10 cellular contexts compared by ENCODE assay signal in the genomic region with DNA sequence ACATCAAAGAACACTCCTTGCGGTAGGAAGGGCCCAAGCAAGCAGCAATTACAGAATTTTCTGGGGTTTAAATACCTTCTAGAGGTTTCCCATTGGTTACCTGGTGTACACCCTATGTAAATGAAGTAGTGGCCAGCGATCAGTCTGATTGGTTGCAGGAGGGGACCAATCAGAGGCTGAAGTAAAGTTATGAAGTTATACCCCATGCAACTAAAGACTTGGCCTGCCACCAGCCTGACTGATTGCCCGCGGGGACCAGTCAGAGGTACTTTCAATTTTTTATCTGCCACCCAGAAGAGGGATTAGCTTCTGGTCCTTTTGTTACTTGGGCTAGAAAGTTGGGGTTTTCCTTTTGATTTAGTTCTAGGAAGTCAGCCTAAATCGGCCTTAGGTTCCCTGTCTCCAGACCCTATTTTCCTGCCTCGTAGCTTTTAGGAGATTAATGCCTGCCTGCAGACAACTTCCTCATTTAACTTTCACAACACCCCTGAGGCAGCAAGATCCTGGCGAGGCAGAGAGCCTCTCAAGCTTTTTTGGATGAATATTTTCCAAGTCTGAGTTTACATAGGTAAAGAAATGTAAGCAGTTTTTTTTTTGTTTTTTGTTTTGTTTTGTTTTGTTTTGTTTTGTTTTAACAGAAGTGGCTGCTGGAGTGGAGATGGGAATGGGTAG. TPM values are rescaled to one million over a fixed set of nuclear protein-coding genes. Genes with fewer than 3 reads are reported as not detected.
DNase-seq lines count a peak whose midpoint lies in the region; ATAC-seq, FAIRE-seq and TF ChIP-seq lines count a peak whose summit lies in the region.
"Had no signal": no experiment of that assay in that cellular context is flagged by ENCODE, and none has a peak within 500 bp of the region (broad histone marks: within the 10 kb centered on the region; RNA-seq: fewer than 3 reads in every experiment).

No MANE protein-coding gene starts in this region.

- H2AFZ ChIP-seq in K562 (ENCODE audit: low read depth, low read length) (peak overlapping the region; percentile 72), osteoblast (ENCODE audit: low read length) (peak overlapping the region; percentile 48)

- in situ Hi-C loops in K562 (cut with MboI) = no loop called here

- H3K4me3 Mint-ChIP-seq in activated CD4-positive, alpha-beta T cell treated with anti-CD3 and anti-CD28 coated beads for 36 hours = no peak overlapping the region
- H3K4me3 Mint-ChIP-seq in activated CD4-positive, alpha-beta T cell treated with anti-CD3 and anti-CD28 coated beads, Interleukin-2, amount 10 ng/mL, durations not matched to agents 24 days and 14 days = no peak overlapping the region

- peak; percentile 29 for DNase-seq in activated CD4-positive, alpha-beta T cell treated with anti-CD3 and anti-CD28 coated beads for 36 hours
- DNase-seq in activated CD4-positive, alpha-beta T cell treated with anti-CD3 and anti-CD28 coated beads, Interleukin-2, amount 10 ng/mL, durations not matched to agents 24 days and 14 days = no peak
- DNase-seq in MV-4-11 (lab: John Stamatoyannopoulos, UW) = peak; percentile 88
- peak in 1 of 4 experiments; percentile 29 for DNase-seq in K562 (ENCODE audit: extremely low read depth in 1 of 4, low spot score in 3 of 4)
- DNase-seq in osteoblast (ENCODE audit: insufficient read length, low spot score, missing footprints) = no peak
- DNase-seq in heart left ventricle = no peak
- DNase-seq in D341Med (ENCODE audit: low spot score) = no peak
- DNase-seq: upper lobe of left lung had no signal

- FAIRE-seq in K562 (lab: Jason Lieb, UNC) = no peak

- no peak for TF ChIP-seq EP300 in K562 (IDR thresholded peaks at IDR 0.05; ENCODE audit: low read length)

- H3K27me3 Mint-ChIP-seq in activated CD4-positive, alpha-beta T cell treated with anti-CD3 and anti-CD28 coated beads for 36 hours = no peaks in the 10 kb centered on the region
- H3K27me3 Mint-ChIP-seq in activated CD4-positive, alpha-beta T cell treated with anti-CD3 and anti-CD28 coated beads, Interleukin-2, amount 10 ng/mL, durations not matched to agents 24 days and 14 days = no peaks in the 10 kb centered on the region

- no peak for TF ChIP-seq RAD21 in K562 (CRISPR knock-in tag; conservative IDR thresholded peaks at IDR 0.05 in 1 of 2, IDR thresholded peaks at IDR 0.05 in 1 of 2)

- WGBS in K562 (ENCODE audit: insufficient coverage, low coverage, missing lambda C conversion rate) = 79% methylated on average over 7 of the region's 7 CpGs
- 84 to 88% (median 87%) methylated on average over 7 of the region's 7 CpGs for WGBS in heart left ventricle, 4 donors

- TF ChIP-seq POLR2A in K562 (conservative IDR thresholded peaks at IDR 0.05) (no peak), heart left ventricle (IDR thresholded peaks at IDR 0.05) (no peak)

- H3K27ac Mint-ChIP-seq in activated CD4-positive, alpha-beta T cell treated with anti-CD3 and anti-CD28 coated beads for 36 hours = no peak overlapping the region
- no peak overlapping the region for H3K27ac Mint-ChIP-seq in activated CD4-positive, alpha-beta T cell treated with anti-CD3 and anti-CD28 coated beads, Interleukin-2, amount 10 ng/mL, durations not matched to agents 24 days and 14 days

- peaks cover 4% of the 10 kb centered on the region; the same call in 1 of the 2 replicates for H4K20me1 ChIP-seq in K562 (replicated peaks; ENCODE audit: control insufficient read depth, insufficient read depth, low read length)
- H4K20me1 ChIP-seq in osteoblast (ENCODE audit: insufficient read depth, low read length) = peaks cover 6% of the 10 kb centered on the region

- TF ChIP-seq CTCF in K562 (IDR thresholded peaks at IDR 0.05 in 2 of 3, conservative IDR thresholded peaks at IDR 0.05 in 1 of 3; ENCODE audit: insufficient read depth in 2 of 3, low read depth in 1 of 3, low read length in 3 of 3) = no peak
- TF ChIP-seq CTCF in osteoblast (IDR thresholded peaks at IDR 0.05; ENCODE audit: extremely low read depth, low read depth, low read length) = no peak
- TF ChIP-seq CTCF in heart left ventricle (IDR thresholded peaks at IDR 0.05) = no peak

- H3K79me2 ChIP-seq in K562 (ENCODE audit: control insufficient read depth, insufficient read depth, low read length) (peaks cover 36% of the 10 kb centered on the region), osteoblast (ENCODE audit: insufficient read depth, low read length) (peaks cover 33% of the 10 kb centered on the region)

- H3K9me3 Mint-ChIP-seq in activated CD4-positive, alpha-beta T cell treated with anti-CD3 and anti-CD28 coated beads for 36 hours (ENCODE audit: low read depth) = no peaks in the 10 kb centered on the region
- peaks cover 3% of the 10 kb centered on the region for H3K9me3 Mint-ChIP-seq in activated CD4-positive, alpha-beta T cell treated with anti-CD3 and anti-CD28 coated beads, Interleukin-2, amount 10 ng/mL, durations not matched to agents 24 days and 14 days

- no TSS peak for BruUV-seq in K562 (replicated peaks; lab: Mats Ljungman, UMichigan)

- H3K27me3 ChIP-seq in K562 (ENCODE audit: control insufficient read depth in 2 of 2, insufficient read depth in 2 of 2, low read length in 2 of 2) = no peaks in the 10 kb centered on the region
- peaks cover 23% of the 10 kb centered on the region for H3K27me3 ChIP-seq in osteoblast (ENCODE audit: insufficient read depth, low read length)
- peaks cover 0 to 12% (median 0%) of the 10 kb centered on the region in 9 donors for H3K27me3 ChIP-seq in heart left ventricle
- H3K27me3 ChIP-seq: Peyer's patch, upper lobe of left lung had no signal

- H3K4me1 Mint-ChIP-seq in activated CD4-positive, alpha-beta T cell treated with anti-CD3 and anti-CD28 coated beads for 36 hours = peaks cover 40% of the 10 kb centered on the region
- peaks cover 42% of the 10 kb centered on the region for H3K4me1 Mint-ChIP-seq in activated CD4-positive, alpha-beta T cell treated with anti-CD3 and anti-CD28 coated beads, Interleukin-2, amount 10 ng/mL, durations not matched to agents 24 days and 14 days

- POLR2A ChIA-PET in activated CD4-positive, alpha-beta T cell treated with anti-CD3 and anti-CD28 coated beads for 36 hours (lab: Charles Lee) = no interaction called here
- POLR2A ChIA-PET in K562 (lab: Yijun Ruan, JAX) = no interaction called here

- H3K4me2 ChIP-seq in K562 (ENCODE audit: insufficient read depth, low read length) = no peak overlapping the region
- no peak overlapping the region for H3K4me2 ChIP-seq in osteoblast (ENCODE audit: insufficient read depth, low read length)

- intact Hi-C loops in activated CD4-positive, alpha-beta T cell treated with anti-CD3 and anti-CD28 coated beads for 36 hours (cut with DNase I, micrococcal nuclease) = loop anchor here (5.0 to 10.0 kb wide), 7 partner anchors 38 to 690 kb away; a partner anchor contains a TSS
- intact Hi-C loops in activated CD4-positive, alpha-beta T cell treated with anti-CD3 and anti-CD28 coated beads, Interleukin-2, amount 10 ng/mL, durations not matched to agents 24 days and 14 days (cut with micrococcal nuclease) = loop anchor here (5.0 kb wide), 1 partner anchor 272 kb away; a partner anchor contains a TSS
- intact Hi-C loops in K562 (cut with micrococcal nuclease) (loop anchor here (10.0 kb wide), 1 partner anchor 220 kb away; a partner anchor contains a TSS), heart left ventricle (cut with DNase I) (loop anchor here in 7 of 10 donors (5.0 to 10.0 kb wide), 6 partner anchors 57 to 220 kb away; a partner anchor contains a TSS)

- peaks cover 22 to 39% of the 10 kb centered on the region in 2 experiments for H3K4me1 ChIP-seq in K562 (replicated peaks in 1 of 2; ENCODE audit: control insufficient read depth in 2 of 2, insufficient read depth in 2 of 2, low read length in 2 of 2)
- peaks cover 19% of the 10 kb centered on the region for H3K4me1 ChIP-seq in osteoblast (ENCODE audit: insufficient read depth, low read length)
- peaks cover 0 to 36% (median 24%) of the 10 kb centered on the region in 12 donors for H3K4me1 ChIP-seq in heart left ventricle

- CTCF ChIA-PET in activated CD4-positive, alpha-beta T cell treated with anti-CD3 and anti-CD28 coated beads for 36 hours (lab: Charles Lee) = interaction anchor here (0.6 to 1.1 kb wide), 3 partner anchors 16 to 98 kb away, joined by 3 to 4 read pairs (median 3); no protein-coding TSS in a partner anchor
- CTCF ChIA-PET in K562 (lab: Yijun Ruan, JAX; ENCODE audit: low intra/inter-chr PET ratio) = no interaction called here

- no peak overlapping the region for H3K9ac ChIP-seq in K562 (ENCODE audit: insufficient read depth in 1 of 2, low read depth in 2 of 2, low read length in 2 of 2)

- H3K36me3 ChIP-seq in K562 (ENCODE audit: control insufficient read depth, insufficient read depth, low read length) (peaks cover 19% of the 10 kb centered on the region; the same call in 2 of the 3 replicates), osteoblast (ENCODE audit: insufficient read depth, low read length) (no peaks in the 10 kb centered on the region), heart left ventricle (no peaks in the 10 kb centered on the region)
- H3K36me3 ChIP-seq: Peyer's patch, upper lobe of left lung had no signal

- H3K27ac ChIP-seq in K562 (ENCODE audit: extremely low read depth, low read depth, low read length) (0 out of 3 replicates have a peak overlapping the region, but pooled peaks have one; percentile 13), osteoblast (ENCODE audit: low read depth, low read length) (no peak overlapping the region), heart left ventricle (peak overlapping the region in 1 of 12 donors; percentile 97)

- H3K9me1 ChIP-seq in K562 (ENCODE audit: control insufficient read depth, insufficient read depth, low read length) = no peaks in the 10 kb centered on the region

- peaks cover 18% of the 10 kb centered on the region for H3K36me3 Mint-ChIP-seq in activated CD4-positive, alpha-beta T cell treated with anti-CD3 and anti-CD28 coated beads for 36 hours (ENCODE audit: low read depth)
- peaks cover 23% of the 10 kb centered on the region for H3K36me3 Mint-ChIP-seq in activated CD4-positive, alpha-beta T cell treated with anti-CD3 and anti-CD28 coated beads, Interleukin-2, amount 10 ng/mL, durations not matched to agents 24 days and 14 days (ENCODE audit: low read depth)

- no peak for ATAC-seq in activated CD4-positive, alpha-beta T cell treated with anti-CD3 and anti-CD28 coated beads for 36 hours
- ATAC-seq in K562 (no peak), HG03108 (IDR thresholded peaks at IDR 0.05; ENCODE audit: unreplicated experiment) (no peak), heart left ventricle (no peak)

- no peaks in the 10 kb centered on the region for H3K9me3 ChIP-seq in K562 (replicated peaks; ENCODE audit: control insufficient read depth, insufficient read depth, low read depth, low read length)
- no peaks in the 10 kb centered on the region for H3K9me3 ChIP-seq in osteoblast (ENCODE audit: low read depth, low read length)
- H3K9me3 ChIP-seq in heart left ventricle = no peaks in the 10 kb centered on the region
- H3K9me3 ChIP-seq: Peyer's patch, upper lobe of left lung had no signal

- H3K4me3 ChIP-seq in K562 = no peak overlapping the region
- H3K4me3 ChIP-seq in osteoblast (ENCODE audit: insufficient read depth, low read length) = no peak overlapping the region
- no peak overlapping the region for H3K4me3 ChIP-seq in heart left ventricle
- H3K4me3 ChIP-seq: upper lobe of left lung had no signal

RNA-seq across cellular contexts. Expression of a gene that starts 1.5 kb away (rescaled TPM):
- 100 to 1,000 TPM in 1 of 2 experiments, 10 to 100 TPM in 1; 97.6 to 119 TPM for total RNA-seq in activated CD4-positive, alpha-beta T cell treated with anti-CD3 and anti-CD28 coated beads for 36 hours
- 88.9 and 94.9 TPM in 2 replicates for total RNA-seq in activated CD4-positive, alpha-beta T cell treated with anti-CD3 and anti-CD28 coated beads, Interleukin-2, amount 10 ng/mL, durations not matched to agents 24 days and 14 days
- total RNA-seq in K562 (2011; cell fraction: chromatin; rRNA removed; ENCODE audit: low replicate concordance) = 33.8 and 38.3 TPM in 2 replicates
- total RNA-seq in K562 (2011; cell fraction: nucleolus; rRNA removed) = 33.5 and 37.1 TPM in 2 replicates
- total RNA-seq in K562 (2011; cell fraction: nucleoplasm; rRNA removed) = 36.7 and 58.4 TPM in 2 replicates
- total RNA-seq in K562 (2014; rRNA removed) = 67.0 and 68.4 TPM in 2 replicates
- total RNA-seq in K562 (2014; rRNA removed; fragmentation: Illumina TruSeq; extraction: Trizol) = 79.0 and 87.6 TPM in 2 replicates
- total RNA-seq in K562 (2015; rRNA removed; fragmentation: Illumina TruSeq; extraction: Trizol) = 83.4 and 91.1 TPM in 2 replicates
- total RNA-seq in K562 (2021) = 91.7 and 92.5 TPM in 2 replicates
- 129 and 170 TPM in 2 replicates for polyA plus RNA-seq in K562 (2011; rRNA removed)
- 125 and 156 TPM in 2 replicates for polyA plus RNA-seq in K562 (2011; cell fraction: cytosol; rRNA removed)
- polyA plus RNA-seq in K562 (2011; cell fraction: nucleus; rRNA removed) = 64.6 and 74.4 TPM in 2 replicates
- polyA plus RNA-seq in K562 (2012) = 79.1 and 122 TPM in 2 replicates
- polyA plus RNA-seq in K562 (2014; fragmentation: Illumina TruSeq; extraction: Trizol) = 139 and 147 TPM in 2 replicates
- 100 to 1,000 TPM; 258 to 288 TPM for polyA plus RNA-seq in K562 (2014; fragmentation: Nextera tagmentation; extraction: Ambion mirVana)
- polyA plus RNA-seq in K562 (2014; rRNA removed) = 126 and 140 TPM in 2 replicates
- 33.3 and 40.1 TPM in 2 replicates for polyA minus RNA-seq in K562 (2011; rRNA and poly(A)+ RNA removed)
- polyA minus RNA-seq in K562 (2011; cell fraction: cytosol; rRNA and poly(A)+ RNA removed) = 25.8 and 39.5 TPM in 2 replicates
- 28.5 and 30.0 TPM in 2 replicates for polyA minus RNA-seq in K562 (2011; cell fraction: nucleus; rRNA and poly(A)+ RNA removed)
- total RNA-seq in osteoblast = 40.7 and 46.0 TPM in 2 replicates
- 10 to 100 TPM; 22.6 to 32.1 (median 24.3) TPM for total RNA-seq in heart left ventricle
- 10 to 100 TPM; 34.9 to 49.2 TPM for polyA plus RNA-seq in heart left ventricle

RNA-seq across cellular contexts. Expression of a gene that starts 32.4 kb away (rescaled TPM):
- under 1 TPM in 1 of 2 experiments, not detected in 1; 0.14 TPM for total RNA-seq in activated CD4-positive, alpha-beta T cell treated with anti-CD3 and anti-CD28 coated beads for 36 hours
- not detected in 2 replicates for total RNA-seq in activated CD4-positive, alpha-beta T cell treated with anti-CD3 and anti-CD28 coated beads, Interleukin-2, amount 10 ng/mL, durations not matched to agents 24 days and 14 days
- not detected in 2 replicates for total RNA-seq in K562 (2011; cell fraction: chromatin; rRNA removed; ENCODE audit: low replicate concordance)
- not detected in 2 replicates for total RNA-seq in K562 (2011; cell fraction: nucleolus; rRNA removed)
- total RNA-seq in K562 (2011; cell fraction: nucleoplasm; rRNA removed) = not detected in 2 replicates
- total RNA-seq in K562 (2014; rRNA removed) = not detected in 2 replicates
- total RNA-seq in K562 (2014; rRNA removed; fragmentation: Illumina TruSeq; extraction: Trizol) = not detected in 2 replicates
- not detected in 2 replicates for total RNA-seq in K562 (2015; rRNA removed; fragmentation: Illumina TruSeq; extraction: Trizol)
- total RNA-seq in K562 (2021) = 0.60 and 0.67 TPM in 2 replicates
- not detected in 2 replicates for polyA plus RNA-seq in K562 (2011; rRNA removed)
- not detected in 2 replicates for polyA plus RNA-seq in K562 (2011; cell fraction: cytosol; rRNA removed)
- not detected in 2 replicates for polyA plus RNA-seq in K562 (2011; cell fraction: nucleus; rRNA removed)
- 0.22 and 0.39 TPM in 2 replicates for polyA plus RNA-seq in K562 (2012)
- polyA plus RNA-seq in K562 (2014; fragmentation: Illumina TruSeq; extraction: Trizol) = not detected in 2 replicates
- under 1 TPM in 1 of 2 experiments, not detected in 1; 0.06 TPM for polyA plus RNA-seq in K562 (2014; fragmentation: Nextera tagmentation; extraction: Ambion mirVana)
- polyA plus RNA-seq in K562 (2014; rRNA removed) = not detected in 2 replicates
- not detected in 2 replicates for polyA minus RNA-seq in K562 (2011; rRNA and poly(A)+ RNA removed)
- polyA minus RNA-seq in K562 (2011; cell fraction: cytosol; rRNA and poly(A)+ RNA removed) = not detected in 2 replicates
- polyA minus RNA-seq in K562 (2011; cell fraction: nucleus; rRNA and poly(A)+ RNA removed) = not detected in 2 replicates
- total RNA-seq in osteoblast = 0.72 TPM in 1 of 2 replicates, not detected in the other
- 10 to 100 TPM in 1 of 9 donors, 1 to 10 TPM in 8; 1.3 to 10.5 (median 3.1) TPM for total RNA-seq in heart left ventricle
- polyA plus RNA-seq in heart left ventricle = 1 to 10 TPM; 4.2 to 4.4 TPM

RNA-seq across cellular contexts. Expression of a gene that starts 59.5 kb away (rescaled TPM):
- total RNA-seq in activated CD4-positive, alpha-beta T cell treated with anti-CD3 and anti-CD28 coated beads for 36 hours = 10 to 100 TPM; 15.0 to 17.3 TPM
- total RNA-seq in activated CD4-positive, alpha-beta T cell treated with anti-CD3 and anti-CD28 coated beads, Interleukin-2, amount 10 ng/mL, durations not matched to agents 24 days and 14 days = 20.7 and 22.0 TPM in 2 replicates
- total RNA-seq in K562 (2011; cell fraction: chromatin; rRNA removed; ENCODE audit: low replicate concordance) = 24.7 and 26.6 TPM in 2 replicates
- 14.5 and 15.1 TPM in 2 replicates for total RNA-seq in K562 (2011; cell fraction: nucleolus; rRNA removed)
- total RNA-seq in K562 (2011; cell fraction: nucleoplasm; rRNA removed) = 20.1 and 32.4 TPM in 2 replicates
- total RNA-seq in K562 (2014; rRNA removed) (4.9 and 7.1 TPM in 2 replicates), K562 (2014; rRNA removed; fragmentation: Illumina TruSeq; extraction: Trizol) (5.4 and 5.6 TPM in 2 replicates), K562 (2015; rRNA removed; fragmentation: Illumina TruSeq; extraction: Trizol) (6.3 and 6.4 TPM in 2 replicates), K562 (2021) (15.5 and 16.3 TPM in 2 replicates), osteoblast (4.7 and 8.0 TPM in 2 replicates), heart left ventricle (10 to 100 TPM in 1 of 9 donors, 1 to 10 TPM in 8; 1.8 to 12.6 (median 2.5) TPM)
- polyA plus RNA-seq in K562 (2011; rRNA removed) (3.2 and 5.2 TPM in 2 replicates), K562 (2014; fragmentation: Illumina TruSeq; extraction: Trizol) (8.7 and 9.0 TPM in 2 replicates), K562 (2014; fragmentation: Nextera tagmentation; extraction: Ambion mirVana) (under 1 TPM; 0.35 to 0.58 TPM), K562 (2014; rRNA removed) (5.3 and 5.5 TPM in 2 replicates), heart left ventricle (1 to 10 TPM; 1.2 to 4.2 TPM)
- 3.0 and 3.4 TPM in 2 replicates for polyA plus RNA-seq in K562 (2011; cell fraction: cytosol; rRNA removed)
- 7.8 and 14.6 TPM in 2 replicates for polyA plus RNA-seq in K562 (2011; cell fraction: nucleus; rRNA removed)
- polyA plus RNA-seq in K562 (2012) = 6.3 and 6.6 TPM in 2 replicates
- 6.5 and 10.2 TPM in 2 replicates for polyA minus RNA-seq in K562 (2011; rRNA and poly(A)+ RNA removed)
- polyA minus RNA-seq in K562 (2011; cell fraction: cytosol; rRNA and poly(A)+ RNA removed) = 10.4 and 12.0 TPM in 2 replicates
- 5.7 and 7.3 TPM in 2 replicates for polyA minus RNA-seq in K562 (2011; cell fraction: nucleus; rRNA and poly(A)+ RNA removed)

Comparison
In these comparisons a context has a peak if more than half of its experiments do, and no peak if none do; other contexts are left out.
1. DNase-seq: peak in activated CD4-positive, alpha-beta T cell treated with anti-CD3 and anti-CD28 coated beads for 36 hours (single experiment) and MV-4-11 (single experiment); none in activated CD4-positive, alpha-beta T cell treated with anti-CD3 and anti-CD28 coated beads, Interleukin-2, amount 10 ng/mL, durations not matched to agents 24 days and 14 days (single experiment), osteoblast (single experiment), heart left ventricle (0 of 5) and D341Med (single experiment).